In the genomic region with DNA sequence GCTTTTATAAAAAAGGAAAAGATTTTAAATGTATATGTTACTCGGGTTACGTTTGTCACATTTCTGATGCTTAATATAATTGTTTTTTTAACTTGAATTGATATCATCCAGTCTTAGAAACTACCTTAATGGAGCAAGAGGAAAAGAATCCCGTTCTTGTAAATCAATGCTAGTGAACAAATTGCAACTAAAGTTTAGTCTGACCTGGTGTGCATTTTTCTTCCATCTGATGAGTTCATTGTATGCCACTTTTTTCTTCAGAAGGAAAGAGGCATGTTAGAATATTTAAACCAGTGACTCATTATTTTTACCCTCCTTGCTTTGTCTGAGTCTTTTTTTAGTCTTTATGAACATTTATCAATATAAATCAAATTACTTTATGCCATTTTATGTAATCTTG, we compare ENCODE assay signal across 8 cellular contexts. TPM values are rescaled to one million over a fixed set of nuclear protein-coding genes. Genes with fewer than 3 reads are reported as not detected.
A peak's percentile ranks its signal among the peaks of the same experiment; 100 is the strongest.
DNase-seq lines count a peak whose midpoint lies in the region; ATAC-seq and TF ChIP-seq lines count a peak whose summit lies in the region.

No MANE protein-coding gene starts in this region.

- no peak overlapping the region; a peak in 1 of 22 replicates for H3K9ac ChIP-seq in BLaER1 treated with 17β-estradiol and CSF1 and Interleukin-3, amounts not matched to agents 10 nM and 100 nM
- peak overlapping the region; percentile 69; the same call in 1 of the 2 replicates for H3K9ac ChIP-seq in MM.1S (ENCODE audit: low read length)

- H3K9me3 ChIP-seq in BLaER1 treated with 17β-estradiol and CSF1 and Interleukin-3, amounts not matched to agents 10 nM and 100 nM (replicated peaks in 1 of 11) = no peaks in the 10 kb centered on the region
- H3K9me3 ChIP-seq in MM.1S (replicated peaks; ENCODE audit: insufficient read depth, low read length) (no peaks in the 10 kb centered on the region), ectodermal cell (ENCODE audit: control insufficient read depth, low read length) (no peaks in the 10 kb centered on the region)

- H4K20me1 ChIP-seq in BLaER1 treated with 17β-estradiol and CSF1 and Interleukin-3, amounts not matched to agents 10 nM and 100 nM = 0 out of 22 replicates have a peak, but pooled peaks cover 0 to 4% (median 0%) of the 10 kb centered on the region in 11 experiments
- H4K20me1 ChIP-seq in MM.1S (ENCODE audit: insufficient read depth, low read length) = no peaks in the 10 kb centered on the region; the same call in 1 of the 2 replicates

- no peaks in the 10 kb centered on the region for H3K9me2 ChIP-seq in MM.1S (replicated peaks; ENCODE audit: insufficient read depth, low read length)

- H2AFZ ChIP-seq in MM.1S (ENCODE audit: low read length) = 0 out of 2 replicates have a peak overlapping the region, but pooled peaks have one; percentile 51

- H3K36me3 Mint-ChIP-seq in natural killer cell treated with Interleukin-12 subunit alpha and Interleukin-12 subunit beta and Interleukin-15 and Interleukin-18, amount 100 ng/mL, for 72 hours = peaks cover 5% of the 10 kb centered on the region

- no peaks in the 10 kb centered on the region for H3K27me3 Mint-ChIP-seq in natural killer cell treated with Interleukin-12 subunit alpha and Interleukin-12 subunit beta and Interleukin-15 and Interleukin-18, amount 100 ng/mL, for 72 hours

- H3K4me2 ChIP-seq in BLaER1 treated with 17β-estradiol and CSF1 and Interleukin-3, amounts not matched to agents 10 nM and 100 nM = peak overlapping the region in 9 of 11 experiments; percentile 31 to 69 (median 57); a peak in 14 of 22 replicates
- H3K4me2 ChIP-seq in MM.1S (ENCODE audit: low read depth, low read length) = peak overlapping the region; percentile 79

- no peaks in the 10 kb centered on the region for H3K27me3 ChIP-seq in BLaER1 treated with 17β-estradiol and CSF1 and Interleukin-3, amounts not matched to agents 10 nM and 100 nM
- H3K27me3 ChIP-seq in MM.1S (replicated peaks; ENCODE audit: insufficient read depth, low read length) = no peaks in the 10 kb centered on the region
- H3K27me3 ChIP-seq in ectodermal cell (ENCODE audit: control insufficient read depth, insufficient read depth, low read length, poor library complexity, severe bottlenecking) = no peaks in the 10 kb centered on the region

- peaks cover 39% of the 10 kb centered on the region for H3F3A ChIP-seq in MM.1S (ENCODE audit: insufficient read depth, low read length)

- peak overlapping the region; percentile 65 for H3K4me3 Mint-ChIP-seq in natural killer cell treated with Interleukin-12 subunit alpha and Interleukin-12 subunit beta and Interleukin-15 and Interleukin-18, amount 100 ng/mL, for 72 hours

- H3K36me3 ChIP-seq in BLaER1 treated with 17β-estradiol and CSF1 and Interleukin-3, amounts not matched to agents 10 nM and 100 nM = peaks cover 0 to 25% (median 5%) of the 10 kb centered on the region in 11 experiments; a peak in 10 of 22 replicates
- H3K36me3 ChIP-seq in MM.1S (replicated peaks; ENCODE audit: insufficient read depth, low read length) = peaks cover 2% of the 10 kb centered on the region; the same call in 1 of the 2 replicates
- no peaks in the 10 kb centered on the region for H3K36me3 ChIP-seq in ectodermal cell (ENCODE audit: control insufficient read depth, insufficient read depth, low read length)

- peaks cover 11 to 28% (median 22%) of the 10 kb centered on the region in 10 experiments for H3K4me1 ChIP-seq in BLaER1 treated with 17β-estradiol and CSF1 and Interleukin-3, amounts not matched to agents 10 nM and 100 nM
- H3K4me1 ChIP-seq in MM.1S (ENCODE audit: low read length) = peaks cover 30% of the 10 kb centered on the region
- H3K4me1 ChIP-seq in ectodermal cell (ENCODE audit: control insufficient read depth, insufficient read depth, low read length) = peaks cover 8% of the 10 kb centered on the region

- H3K4me3 ChIP-seq in BLaER1 treated with 17β-estradiol and CSF1 and Interleukin-3, amounts not matched to agents 10 nM and 100 nM = no peak overlapping the region
- H3K4me3 ChIP-seq in MM.1S (ENCODE audit: low read length) = peak overlapping the region; percentile 78
- H3K4me3 ChIP-seq in ectodermal cell (ENCODE audit: insufficient read depth, low read depth, low read length) = peak overlapping the region; percentile 41

- no peak for TF ChIP-seq CTCF in MM.1S (IDR thresholded peaks at IDR 0.05; ENCODE audit: low read length)

- DNase-seq in MM.1S = peak; percentile 21
- DNase-seq in natural killer cell treated with Interleukin-12 subunit alpha and Interleukin-12 subunit beta and Interleukin-15 and Interleukin-18, amount 100 ng/mL, for 72 hours (ENCODE audit: low spot score) = no peak
- DNase-seq in globus pallidus (ENCODE audit: low spot score) = no peak

- H3K9me3 Mint-ChIP-seq in natural killer cell treated with Interleukin-12 subunit alpha and Interleukin-12 subunit beta and Interleukin-15 and Interleukin-18, amount 100 ng/mL, for 72 hours = no peaks in the 10 kb centered on the region

- no peak for ATAC-seq in natural killer cell treated with Interleukin-12 subunit alpha and Interleukin-12 subunit beta and Interleukin-15 and Interleukin-18, amount 100 ng/mL, for 72 hours
- ATAC-seq in GM21825 (IDR thresholded peaks at IDR 0.05; ENCODE audit: unreplicated experiment) = no peak
- ATAC-seq in HG03097 (IDR thresholded peaks at IDR 0.05; ENCODE audit: low FRiP score, unreplicated experiment) = no peak
- no peak for ATAC-seq in GM21390 (IDR thresholded peaks at IDR 0.05; ENCODE audit: unreplicated experiment)

- no peak overlapping the region for H3K27ac ChIP-seq in BLaER1 treated with 17β-estradiol and CSF1 and Interleukin-3, amounts not matched to agents 10 nM and 100 nM
- H3K27ac ChIP-seq in MM.1S (ENCODE audit: low read length) (peak overlapping the region; percentile 62; the same call in 1 of the 2 replicates), ectodermal cell (ENCODE audit: insufficient read depth, low read depth, low read length, poor library complexity, severe bottlenecking) (no peak overlapping the region)

- H3K79me2 ChIP-seq in MM.1S (ENCODE audit: low read length) = peaks cover 83% of the 10 kb centered on the region

- H3K4me1 Mint-ChIP-seq in natural killer cell treated with Interleukin-12 subunit alpha and Interleukin-12 subunit beta and Interleukin-15 and Interleukin-18, amount 100 ng/mL, for 72 hours (ENCODE audit: low read depth in 2 of 2) = peaks cover 8 to 51% of the 10 kb centered on the region in 2 donors

- 51 to 86% methylated on average over 1 of the region's 3 CpGs for WGBS in ectodermal cell, 2 experiments

- peak overlapping the region; percentile 9 to 26 for H3K27ac Mint-ChIP-seq in natural killer cell treated with Interleukin-12 subunit alpha and Interleukin-12 subunit beta and Interleukin-15 and Interleukin-18, amount 100 ng/mL, for 72 hours

RNA-seq across cellular contexts. Expression of a gene that starts 34.7 kb away (rescaled TPM):
- 65.3 TPM for polyA plus RNA-seq in ectodermal cell (2013, experiment 1 of 4)
- polyA plus RNA-seq in ectodermal cell (2013, experiment 2 of 4) = 69.5 TPM
- 44.4 TPM for polyA plus RNA-seq in ectodermal cell (2013, experiment 3 of 4)
- 47.9 TPM for polyA plus RNA-seq in ectodermal cell (2013, experiment 4 of 4)
- total RNA-seq in natural killer cell treated with Interleukin-12 subunit alpha and Interleukin-12 subunit beta and Interleukin-15 and Interleukin-18, amount 100 ng/mL, for 72 hours = 10 to 100 TPM; 20.1 to 36.0 TPM

RNA-seq across cellular contexts. Expression of a gene that starts 42.4 kb away (rescaled TPM):
- not detected for polyA plus RNA-seq in ectodermal cell (2013, experiment 1 of 4)
- not detected for polyA plus RNA-seq in ectodermal cell (2013, experiment 2 of 4)
- polyA plus RNA-seq in ectodermal cell (2013, experiment 3 of 4) = not detected
- not detected for polyA plus RNA-seq in ectodermal cell (2013, experiment 4 of 4)
- under 1 TPM in 1 of 2 donors, not detected in 1; 0.19 TPM for total RNA-seq in natural killer cell treated with Interleukin-12 subunit alpha and Interleukin-12 subunit beta and Interleukin-15 and Interleukin-18, amount 100 ng/mL, for 72 hours

RNA-seq across cellular contexts. Expression of a gene that starts 52.3 kb away (rescaled TPM):
- not detected for polyA plus RNA-seq in ectodermal cell (2013, experiment 1 of 4)
- polyA plus RNA-seq in ectodermal cell (2013, experiment 2 of 4) = not detected
- not detected for polyA plus RNA-seq in ectodermal cell (2013, experiment 3 of 4)
- polyA plus RNA-seq in ectodermal cell (2013, experiment 4 of 4) = not detected
- total RNA-seq in natural killer cell treated with Interleukin-12 subunit alpha and Interleukin-12 subunit beta and Interleukin-15 and Interleukin-18, amount 100 ng/mL, for 72 hours = not detected

Comparison
In these comparisons a context has a peak if more than half of its experiments do, and no peak if none do; other contexts are left out.
1. H3K4me3 ChIP-seq: peak in MM.1S (single experiment) and ectodermal cell (single experiment); none in BLaER1 treated with 17β-estradiol and CSF1 and Interleukin-3, amounts not matched to agents 10 nM and 100 nM (0 of 10).